16 cellular contexts compared by ENCODE assay signal in genomic region chr6:52209672-52210626, GRCh38. TPM values are rescaled to one million over a fixed set of nuclear protein-coding genes. Genes with fewer than 3 reads are reported as not detected.
A peak's percentile ranks its signal among the peaks of the same experiment; 100 is the strongest.
DNase-seq lines count a peak whose midpoint lies in the region; ATAC-seq and TF ChIP-seq lines count a peak whose summit lies in the region.
"Had no signal": no experiment of that assay in that cellular context is flagged by ENCODE, and none has a peak within 500 bp of the region (broad histone marks: within the 10 kb centered on the region; RNA-seq: fewer than 3 reads in every experiment).

No MANE protein-coding gene starts in this region.

- peaks cover 9% of the 10 kb centered on the region for H3K4me1 Mint-ChIP-seq in endodermal cell

- no peaks in the 10 kb centered on the region for H4K20me1 ChIP-seq in MM.1S (ENCODE audit: insufficient read depth, low read length)

- no peak overlapping the region for H2AFZ ChIP-seq in MM.1S (ENCODE audit: low read length)

- intact Hi-C loops in right cardiac atrium (cut with DNase I): no loop called here

- H3K36me3 Mint-ChIP-seq in endodermal cell (ENCODE audit: low read depth): no peaks in the 10 kb centered on the region

- peaks cover 27% of the 10 kb centered on the region for H3K4me1 ChIP-seq in MM.1S (ENCODE audit: low read length)
- H3K4me1 ChIP-seq in endodermal cell (ENCODE audit: control insufficient read depth, insufficient read depth, low read length): no peaks in the 10 kb centered on the region
- peaks cover 2% of the 10 kb centered on the region for H3K4me1 ChIP-seq in right cardiac atrium (ENCODE audit: control insufficient read depth, insufficient read depth, low read length)

- H3K4me3 ChIP-seq in MM.1S (ENCODE audit: low read length) (no peak overlapping the region), endodermal cell (ENCODE audit: low read length) (no peak overlapping the region), right cardiac atrium (ENCODE audit: low read length) (no peak overlapping the region)
- H3K4me3 ChIP-seq: lung had no signal

- H3F3A ChIP-seq in MM.1S (ENCODE audit: insufficient read depth, low read length): no peaks in the 10 kb centered on the region

- H3K9me3 ChIP-seq in MM.1S (replicated peaks; ENCODE audit: insufficient read depth, low read length): no peaks in the 10 kb centered on the region
- H3K9me3 ChIP-seq in endodermal cell (ENCODE audit: control insufficient read depth, low read length): no peaks in the 10 kb centered on the region
- no peaks in the 10 kb centered on the region for H3K9me3 ChIP-seq in right cardiac atrium (ENCODE audit: control insufficient read depth, low read length)

- no peak overlapping the region for H3K4me3 Mint-ChIP-seq in endodermal cell
- H3K4me3 Mint-ChIP-seq: H9 had no signal

- H3K79me2 ChIP-seq in MM.1S (ENCODE audit: low read length): no peaks in the 10 kb centered on the region

- H3K9ac ChIP-seq in MM.1S (ENCODE audit: low read length): no peak overlapping the region
- no peak overlapping the region for H3K9ac ChIP-seq in endodermal cell (ENCODE audit: extremely low read depth, low read length, poor library complexity, severe bottlenecking)

- no peaks in the 10 kb centered on the region for H3K27me3 Mint-ChIP-seq in endodermal cell (ENCODE audit: insufficient read depth)

- no peaks in the 10 kb centered on the region for H3K9me2 ChIP-seq in MM.1S (replicated peaks; ENCODE audit: insufficient read depth, low read length)

- ATAC-seq in GM18499 (IDR thresholded peaks at IDR 0.05; ENCODE audit: insufficient read depth, unreplicated experiment) (peak; percentile 87), GM19395 (IDR thresholded peaks at IDR 0.05; ENCODE audit: unreplicated experiment) (peak; percentile 85), HG02763 (IDR thresholded peaks at IDR 0.05; ENCODE audit: unreplicated experiment) (peak; percentile 75), HG03442 (IDR thresholded peaks at IDR 0.05; ENCODE audit: unreplicated experiment) (peak; percentile 83), right cardiac atrium (no peak)

- 89 to 93% methylated on average over 3 to 6 of the region's 6 CpGs for WGBS in endodermal cell (ENCODE audit: insufficient coverage in 1 of 2, insufficient read length in 1 of 2), 2 experiments
- 72% methylated on average over 6 of the region's 6 CpGs for WGBS in right cardiac atrium

- H3K27ac ChIP-seq in MM.1S (ENCODE audit: low read length): no peak overlapping the region
- no peak overlapping the region for H3K27ac ChIP-seq in endodermal cell (ENCODE audit: low read depth, low read length)
- no peak overlapping the region for H3K27ac ChIP-seq in right cardiac atrium (ENCODE audit: low read length)
- H3K27ac ChIP-seq: RWPE1 had no signal

- H3K27ac Mint-ChIP-seq in endodermal cell: no peak overlapping the region
- H3K27ac Mint-ChIP-seq: H9 had no signal

- no peak overlapping the region for H3K4me2 ChIP-seq in MM.1S (ENCODE audit: low read depth, low read length)

- H3K9me3 Mint-ChIP-seq in endodermal cell: peaks cover 6% of the 10 kb centered on the region

- TF ChIP-seq CTCF in MM.1S (IDR thresholded peaks at IDR 0.05; ENCODE audit: low read length) (no peak), endodermal cell (conservative IDR thresholded peaks at IDR 0.05) (no peak)

- DNase-seq in NCI-H226 (no peak), MM.1S (no peak), endodermal cell (no peak), right cardiac atrium (no peak)
- DNase-seq: AML-193, EL, H9, KBM-7, NCI-H2171 treated with DMSO at 0.1 percent for 48 hours, T-helper 9 cell had no signal

- H3K27me3 ChIP-seq in MM.1S (replicated peaks; ENCODE audit: insufficient read depth, low read length) (peaks cover 6% of the 10 kb centered on the region; the same call in 1 of the 2 replicates), endodermal cell (ENCODE audit: control insufficient read depth, insufficient read depth, low read length, poor library complexity, severe bottlenecking) (no peaks in the 10 kb centered on the region), right cardiac atrium (ENCODE audit: control insufficient read depth, insufficient read depth) (no peaks in the 10 kb centered on the region)

- H3K36me3 ChIP-seq in MM.1S (replicated peaks; ENCODE audit: insufficient read depth, low read length) (no peaks in the 10 kb centered on the region), endodermal cell (ENCODE audit: control insufficient read depth, insufficient read depth, low read length) (no peaks in the 10 kb centered on the region)

RNA-seq across cellular contexts. Expression of gene IL17A, which starts 23.8 kb away (rescaled TPM):
- not detected for total RNA-seq in endodermal cell
- polyA plus RNA-seq in endodermal cell (2013, experiment 1 of 2): not detected
- polyA plus RNA-seq in endodermal cell (2013, experiment 2 of 2): not detected
- total RNA-seq in right cardiac atrium: not detected
- polyA plus RNA-seq in right cardiac atrium: not detected
- total RNA-seq: H9, lung had no signal

RNA-seq across cellular contexts. Expression of gene IL17F, which starts 34.4 kb away (rescaled TPM):
- total RNA-seq in endodermal cell (not detected), right cardiac atrium (not detected)
- not detected for polyA plus RNA-seq in endodermal cell (2013, experiment 1 of 2)
- not detected for polyA plus RNA-seq in endodermal cell (2013, experiment 2 of 2)
- not detected for polyA plus RNA-seq in right cardiac atrium
- total RNA-seq: H9, lung had no signal

Comparison
In these comparisons a context has a peak if more than half of its experiments do, and no peak if none do; other contexts are left out.
1. ATAC-seq: peak in GM18499 (single experiment), GM19395 (single experiment), HG02763 (single experiment) and HG03442 (single experiment); none in right cardiac atrium (0 of 2).